ENCODE assay signal across 24 cellular contexts in genomic region chr20:5552154-5552553, GRCh38. TPM values are rescaled to one million over a fixed set of nuclear protein-coding genes. Genes with fewer than 3 reads are reported as not detected.
DNase-seq lines count a peak whose midpoint lies in the region; ATAC-seq and TF ChIP-seq lines count a peak whose summit lies in the region.
"Had no signal": no experiment of that assay in that cellular context is flagged by ENCODE, and none has a peak within 500 bp of the region (broad histone marks: within the 10 kb centered on the region; RNA-seq: fewer than 3 reads in every experiment).

No MANE protein-coding gene starts in this region.

- CTCF ChIA-PET in activated CD8-positive, alpha-beta T cell treated with anti-CD3 and anti-CD28 coated beads for 36 hours (lab: Charles Lee): interaction anchor here (3.5 to 6.7 kb wide), 2 partner anchors 21 to 236 kb away, joined by 23 to 51 read pairs; no protein-coding TSS in a partner anchor

- intact Hi-C loops in activated CD8-positive, alpha-beta T cell treated with anti-CD3 and anti-CD28 coated beads for 36 hours (cut with micrococcal nuclease): no loop called here

- no peaks in the 10 kb centered on the region for H3K9me3 Mint-ChIP-seq in activated naive CD8-positive, alpha-beta T cell (ENCODE audit: low read depth)
- no peaks in the 10 kb centered on the region for H3K9me3 Mint-ChIP-seq in activated naive CD8-positive, alpha-beta T cell treated with anti-CD3 and anti-CD28 coated beads, Interleukin-2, amount 50 U/mL, for 24 hours
- H3K9me3 Mint-ChIP-seq in activated CD8-positive, alpha-beta T cell treated with anti-CD3 and anti-CD28 coated beads for 36 hours: no peaks in the 10 kb centered on the region
- no peaks in the 10 kb centered on the region for H3K9me3 Mint-ChIP-seq in stimulated activated naive B cell treated with anti-CD40 and anti-IgM and Interleukin-4, amounts not matched to agents 10 μg/mL and 1 μg/mL and 100 μg/mL, for 72 hours
- H3K9me3 Mint-ChIP-seq: activated CD4-positive, alpha-beta T cell treated with anti-CD3 and anti-CD28 coated beads, Interleukin-2, amount 10 ng/mL, durations not matched to agents 7 days and 5 days; activated naive CD4-positive, alpha-beta T cell treated with anti-CD3 and anti-CD28 coated beads, Interleukin-2, amount 50 U/mL, for 72 hours; activated T-helper 2 cell treated with anti-CD3 and anti-CD28 coated beads, Interferon-gamma antibody, Interleukin-2, Interleukin-4, amounts not matched to agents 10 μg/mL and 5 μg/mL and 100 μg/mL, durations not matched to agents 14 hours and 24 hours and 36 hours; IgD-negative memory B cell had no signal

- TF ChIP-seq CTCF in activated CD8-positive, alpha-beta T cell treated with anti-CD3 and anti-CD28 coated beads for 36 hours (IDR thresholded peaks at IDR 0.05): no peak

- POLR2A ChIA-PET in activated CD8-positive, alpha-beta T cell treated with anti-CD3 and anti-CD28 coated beads for 36 hours (lab: Charles Lee): interaction anchor here (1.0 kb wide), 1 partner anchor 91 kb away, joined by 3 read pairs; no protein-coding TSS in a partner anchor

- H3K4me3 Mint-ChIP-seq in activated naive CD8-positive, alpha-beta T cell: no peak overlapping the region
- no peak overlapping the region for H3K4me3 Mint-ChIP-seq in activated naive CD8-positive, alpha-beta T cell treated with anti-CD3 and anti-CD28 coated beads, Interleukin-2, amount 50 U/mL, for 24 hours
- no peak overlapping the region for H3K4me3 Mint-ChIP-seq in activated CD8-positive, alpha-beta T cell treated with anti-CD3 and anti-CD28 coated beads for 36 hours
- H3K4me3 Mint-ChIP-seq in stimulated activated naive B cell treated with anti-CD40 and anti-IgM and Interleukin-4, amounts not matched to agents 10 μg/mL and 1 μg/mL and 100 μg/mL, for 72 hours: no peak overlapping the region
- H3K4me3 Mint-ChIP-seq: activated CD4-positive, alpha-beta T cell treated with anti-CD3 and anti-CD28 coated beads, Interleukin-2, amount 10 ng/mL, durations not matched to agents 7 days and 5 days; IgD-negative memory B cell had no signal

- DNase-seq in activated naive CD8-positive, alpha-beta T cell treated with anti-CD3 and anti-CD28 coated beads, Interleukin-2, amount 50 U/mL, for 24 hours: no peak
- DNase-seq in activated CD8-positive, alpha-beta T cell treated with anti-CD3 and anti-CD28 coated beads for 36 hours: no peak
- DNase-seq in left kidney (ENCODE audit: low read depth, low spot score) (peak; percentile 13), OCI-M1 (lab: John Stamatoyannopoulos, UW) (no peak), NCI-H510A (lab: John Stamatoyannopoulos, UW) (no peak)
- DNase-seq in stimulated activated naive B cell treated with anti-CD40 and anti-IgM and Interleukin-4, amounts not matched to agents 10 μg/mL and 1 μg/mL and 100 μg/mL, for 72 hours: no peak
- DNase-seq in activated CD4-positive, CD25-positive, alpha-beta regulatory T cell treated with anti-CD3 and anti-CD28 coated beads, Interleukin-2, amount 50 U/mL, for 72 hours: no peak
- DNase-seq: activated CD4-positive, alpha-beta T cell treated with anti-CD3 and anti-CD28 coated beads, Interleukin-2, amount 10 ng/mL, durations not matched to agents 7 days and 5 days; aorta; DMS79; effector CD8-positive, alpha-beta T cell; NCI-H146; NCI-H748 treated with DMSO at 0.1 percent for 48 hours; right lobe of liver; SIG-M5; stimulated activated CD8-positive, alpha-beta memory T cell treated with anti-CD3 and anti-CD28 coated beads, Interleukin-4, amount 100 ng/mL, for 48 hours; T1000; thyroid gland had no signal

- peak overlapping the region; percentile 61 for H3K27ac Mint-ChIP-seq in activated naive CD8-positive, alpha-beta T cell
- H3K27ac Mint-ChIP-seq in activated naive CD8-positive, alpha-beta T cell treated with anti-CD3 and anti-CD28 coated beads, Interleukin-2, amount 50 U/mL, for 24 hours: no peak overlapping the region
- peak overlapping the region; percentile 36 for H3K27ac Mint-ChIP-seq in activated CD8-positive, alpha-beta T cell treated with anti-CD3 and anti-CD28 coated beads for 36 hours
- peak overlapping the region; percentile 43 for H3K27ac Mint-ChIP-seq in stimulated activated naive B cell treated with anti-CD40 and anti-IgM and Interleukin-4, amounts not matched to agents 10 μg/mL and 1 μg/mL and 100 μg/mL, for 72 hours
- H3K27ac Mint-ChIP-seq: activated CD4-positive, alpha-beta T cell treated with anti-CD3 and anti-CD28 coated beads, Interleukin-2, amount 10 ng/mL, durations not matched to agents 7 days and 5 days; activated T-helper 2 cell treated with anti-CD3 and anti-CD28 coated beads, Interferon-gamma antibody, Interleukin-2, Interleukin-4, amounts not matched to agents 10 μg/mL and 5 μg/mL and 100 μg/mL, durations not matched to agents 14 hours and 24 hours and 36 hours; IgD-negative memory B cell had no signal

- peaks cover 18% of the 10 kb centered on the region for H3K36me3 Mint-ChIP-seq in activated naive CD8-positive, alpha-beta T cell
- peaks cover 50% of the 10 kb centered on the region for H3K36me3 Mint-ChIP-seq in activated naive CD8-positive, alpha-beta T cell treated with anti-CD3 and anti-CD28 coated beads, Interleukin-2, amount 50 U/mL, for 24 hours (ENCODE audit: low read depth)
- peaks cover 45% of the 10 kb centered on the region for H3K36me3 Mint-ChIP-seq in activated CD8-positive, alpha-beta T cell treated with anti-CD3 and anti-CD28 coated beads for 36 hours (ENCODE audit: low read depth)
- peaks cover 43 to 64% of the 10 kb centered on the region in 2 donors for H3K36me3 Mint-ChIP-seq in stimulated activated naive B cell treated with anti-CD40 and anti-IgM and Interleukin-4, amounts not matched to agents 10 μg/mL and 1 μg/mL and 100 μg/mL, for 72 hours

- H3K4me1 Mint-ChIP-seq in activated naive CD8-positive, alpha-beta T cell (ENCODE audit: low read depth): peaks cover 21% of the 10 kb centered on the region
- peaks cover 12% of the 10 kb centered on the region for H3K4me1 Mint-ChIP-seq in activated naive CD8-positive, alpha-beta T cell treated with anti-CD3 and anti-CD28 coated beads, Interleukin-2, amount 50 U/mL, for 24 hours
- peaks cover 17% of the 10 kb centered on the region for H3K4me1 Mint-ChIP-seq in activated CD8-positive, alpha-beta T cell treated with anti-CD3 and anti-CD28 coated beads for 36 hours (ENCODE audit: low read depth)
- H3K4me1 Mint-ChIP-seq in stimulated activated naive B cell treated with anti-CD40 and anti-IgM and Interleukin-4, amounts not matched to agents 10 μg/mL and 1 μg/mL and 100 μg/mL, for 72 hours: peaks cover 10 to 15% of the 10 kb centered on the region in 2 donors
- H3K4me1 Mint-ChIP-seq: IgD-negative memory B cell had no signal

- ATAC-seq in activated naive CD8-positive, alpha-beta T cell treated with anti-CD3 and anti-CD28 coated beads, Interleukin-2, amount 50 U/mL, for 24 hours: no peak
- no peak for ATAC-seq in activated CD8-positive, alpha-beta T cell treated with anti-CD3 and anti-CD28 coated beads for 36 hours
- no peak for ATAC-seq in stimulated activated naive B cell treated with anti-CD40 and anti-IgM and Interleukin-4, amounts not matched to agents 10 μg/mL and 1 μg/mL and 100 μg/mL, for 72 hours (replicated peaks)
- ATAC-seq: activated naive CD4-positive, alpha-beta T cell treated with anti-CD3 and anti-CD28 coated beads, Interleukin-2, amount 50 U/mL, for 72 hours; HCT116; Panc1; right lobe of liver had no signal

- H3K27me3 Mint-ChIP-seq in activated naive CD8-positive, alpha-beta T cell: no peaks in the 10 kb centered on the region
- H3K27me3 Mint-ChIP-seq in activated naive CD8-positive, alpha-beta T cell treated with anti-CD3 and anti-CD28 coated beads, Interleukin-2, amount 50 U/mL, for 24 hours: no peaks in the 10 kb centered on the region
- no peaks in the 10 kb centered on the region for H3K27me3 Mint-ChIP-seq in activated CD8-positive, alpha-beta T cell treated with anti-CD3 and anti-CD28 coated beads for 36 hours
- H3K27me3 Mint-ChIP-seq in stimulated activated naive B cell treated with anti-CD40 and anti-IgM and Interleukin-4, amounts not matched to agents 10 μg/mL and 1 μg/mL and 100 μg/mL, for 72 hours: no peaks in the 10 kb centered on the region
- H3K27me3 Mint-ChIP-seq: activated CD4-positive, alpha-beta T cell treated with anti-CD3 and anti-CD28 coated beads, Interleukin-2, amount 10 ng/mL, durations not matched to agents 7 days and 5 days; IgD-negative memory B cell had no signal

RNA-seq across cellular contexts. Expression of gene GPCPD1, which starts 58.7 kb away (rescaled TPM):
- total RNA-seq in activated CD8-positive, alpha-beta T cell treated with anti-CD3 and anti-CD28 coated beads for 36 hours: 10 to 100 TPM; 32.3 TPM
